ENCODE assay signal across 11 cellular contexts in genomic region chr4:185211641-185212040, GRCh38. TPM values are rescaled to one million over a fixed set of nuclear protein-coding genes. Genes with fewer than 3 reads are reported as not detected.
A peak's percentile ranks its signal among the peaks of the same experiment; 100 is the strongest.
DNase-seq lines count a peak whose midpoint lies in the region; ATAC-seq, FAIRE-seq and TF ChIP-seq lines count a peak whose summit lies in the region.
"Had no signal": no experiment of that assay in that cellular context is flagged by ENCODE, and none has a peak within 500 bp of the region (broad histone marks: within the 10 kb centered on the region; RNA-seq: fewer than 3 reads in every experiment).

No MANE protein-coding gene starts in this region.

- intact Hi-C loops in HepG2 (cut with micrococcal nuclease; ENCODE audit: unreplicated experiment): no loop called here
- intact Hi-C loops in right lobe of liver (cut with DNase I): no loop called here
- intact Hi-C loops in upper lobe of right lung (cut with DNase I): no loop called here
- intact Hi-C loops in colonic mucosa (cut with DNase I): no loop called here

- POLR2A ChIA-PET in HepG2 (lab: Yijun Ruan, JAX): interaction anchor here (0.7 kb wide), 1 partner anchor 11 kb away, joined by 5 read pairs; no protein-coding TSS in a partner anchor

- TF ChIP-seq POLR2A in HepG2 (IDR thresholded peaks at IDR 0.05; ENCODE audit: insufficient read depth in 1 of 2, low read depth in 2 of 2, low read length in 2 of 2) (no peak), right lobe of liver (IDR thresholded peaks at IDR 0.05) (no peak)

- WGBS in HepG2 (ENCODE audit: low lambda C conversion rate): 3% methylated on average over 2 of the region's 2 CpGs
- WGBS in right lobe of liver (ENCODE audit: insufficient coverage, low coverage, low lambda C conversion rate, missing lambda C conversion rate): 56% methylated on average over 2 of the region's 2 CpGs

- H3K9me3 ChIP-seq in HepG2 (ENCODE audit: low read length) (no peaks in the 10 kb centered on the region), right lobe of liver (no peaks in the 10 kb centered on the region), upper lobe of right lung (no peaks in the 10 kb centered on the region), colonic mucosa (no peaks in the 10 kb centered on the region)

- H3K79me2 ChIP-seq in HepG2 (ENCODE audit: insufficient read depth, low read length): peaks cover 60% of the 10 kb centered on the region

- H2AFZ ChIP-seq in HepG2 (ENCODE audit: low read length): no peak overlapping the region

- no TSS peak for BruUV-seq in HepG2 (replicated peaks; lab: Mats Ljungman, UMichigan)

- H3K27me3 ChIP-seq in HepG2 (ENCODE audit: control insufficient read depth in 1 of 2, insufficient read depth in 2 of 2, low read length in 2 of 2) (no peaks in the 10 kb centered on the region; a peak in 1 of 5 replicates), right lobe of liver (no peaks in the 10 kb centered on the region), kidney epithelial cell (ENCODE audit: control insufficient read depth, insufficient read depth, low read length) (no peaks in the 10 kb centered on the region), upper lobe of right lung (no peaks in the 10 kb centered on the region), colonic mucosa (no peaks in the 10 kb centered on the region)

- TF ChIP-seq CTCF in HepG2 (CRISPR knock-in tag; IDR thresholded peaks at IDR 0.05) (no peak), right lobe of liver (IDR thresholded peaks at IDR 0.05) (no peak), kidney epithelial cell (IDR thresholded peaks at IDR 0.05; ENCODE audit: insufficient read depth, low read length, poor library complexity, severe bottlenecking) (no peak), upper lobe of right lung (IDR thresholded peaks at IDR 0.05) (no peak), colonic mucosa (IDR thresholded peaks at IDR 0.05) (no peak), foreskin fibroblast (IDR thresholded peaks at IDR 0.05; ENCODE audit: low read depth, low read length) (no peak)

- peaks cover 30% of the 10 kb centered on the region for H3K4me1 Mint-ChIP-seq in activated naive CD8-positive, alpha-beta T cell (ENCODE audit: low read depth)

- peak overlapping the region; percentile 81 for H3K4me2 ChIP-seq in HepG2 (ENCODE audit: low read depth, low read length)

- in situ Hi-C loops in HepG2 (cut with HindIII; ENCODE audit: extremely low pct_ligation_motif_present, low pct_unique_long_range_greater_than_20kb): no loop called here

- peak; percentile 26 for DNase-seq in HepG2 (ENCODE audit: low spot score)
- no peak for DNase-seq in right lobe of liver
- no peak for DNase-seq in kidney epithelial cell (ENCODE audit: low read depth)
- DNase-seq in upper lobe of right lung: no peak
- DNase-seq in colonic mucosa: no peak
- no peak for DNase-seq in foreskin fibroblast
- no peak for DNase-seq in superior temporal gyrus (ENCODE audit: extremely low spot score)
- DNase-seq: DMS 273 treated with DMSO at 0.1 percent for 48 hours, NCI-H1930, posterior cingulate gyrus had no signal

- H4K20me1 ChIP-seq in HepG2 (ENCODE audit: insufficient read depth, low read length): peaks cover 17% of the 10 kb centered on the region; the same call in 1 of the 2 replicates

- TF ChIP-seq RAD21 in HepG2 (CRISPR knock-in tag; IDR thresholded peaks at IDR 0.05): no peak

- H3K4me1 ChIP-seq in HepG2 (ENCODE audit: insufficient read depth, low read length) (peaks cover 56% of the 10 kb centered on the region), right lobe of liver (peaks cover 0 to 19% (median 3%) of the 10 kb centered on the region in 4 donors), upper lobe of right lung (peaks cover 18% of the 10 kb centered on the region), colonic mucosa (no peaks in the 10 kb centered on the region)

- H3K4me3 ChIP-seq in HepG2 (replicated peaks in 1 of 3; ENCODE audit: insufficient read depth in 1 of 3, low read depth in 2 of 3, low read length in 3 of 3) (peak overlapping the region; percentile 96 to 99 (median 99); a peak in 5 of 6 replicates), right lobe of liver (no peak overlapping the region), kidney epithelial cell (ENCODE audit: low read depth, low read length) (peak overlapping the region; percentile 99), upper lobe of right lung (peak overlapping the region; percentile 67), colonic mucosa (no peak overlapping the region), foreskin fibroblast (ENCODE audit: low read depth in 1 of 2, low read length in 2 of 2) (no peak overlapping the region)

- no peak for FAIRE-seq in HepG2 (lab: Jason Lieb, UNC)

- no peaks in the 10 kb centered on the region for H3K9me3 Mint-ChIP-seq in activated naive CD8-positive, alpha-beta T cell (ENCODE audit: low read depth)

- H3K36me3 Mint-ChIP-seq in activated naive CD8-positive, alpha-beta T cell: no peaks in the 10 kb centered on the region

- H3K36me3 ChIP-seq in HepG2 (replicated peaks in 1 of 2; ENCODE audit: control insufficient read depth in 1 of 2, insufficient read depth in 2 of 2, low read length in 2 of 2) (no peaks in the 10 kb centered on the region), right lobe of liver (no peaks in the 10 kb centered on the region), kidney epithelial cell (ENCODE audit: control insufficient read depth, insufficient read depth, low read length) (no peaks in the 10 kb centered on the region), upper lobe of right lung (no peaks in the 10 kb centered on the region), colonic mucosa (no peaks in the 10 kb centered on the region)

- H3K4me3 Mint-ChIP-seq in activated naive CD8-positive, alpha-beta T cell: peak overlapping the region; percentile 91

- CTCF ChIA-PET in HepG2 (lab: Yijun Ruan, JAX; ENCODE audit: low intra/inter-chr PET ratio, low total read pairs): no interaction called here

- ATAC-seq in HepG2 (no peak), right lobe of liver (no peak), upper lobe of right lung (no peak)

- H3K27ac ChIP-seq in HepG2 (ENCODE audit: extremely low read length, insufficient read depth, low read length) (no peak overlapping the region), right lobe of liver (no peak overlapping the region), upper lobe of right lung (peak overlapping the region; percentile 81), colonic mucosa (no peak overlapping the region)

- no peaks in the 10 kb centered on the region for H3K27me3 Mint-ChIP-seq in activated naive CD8-positive, alpha-beta T cell

- TF ChIP-seq EP300 in HepG2 (IDR thresholded peaks at IDR 0.05; ENCODE audit: low read depth in 2 of 2, low read length in 2 of 2): no peak
- no peak for TF ChIP-seq EP300 in HepG2 (CRISPR knock-in tag; IDR thresholded peaks at IDR 0.05; ENCODE audit: borderline replicate concordance)

- no peak overlapping the region for H3K27ac Mint-ChIP-seq in activated naive CD8-positive, alpha-beta T cell

- H3K9ac ChIP-seq in HepG2 (ENCODE audit: insufficient read depth, low read depth, low read length) (peak overlapping the region; percentile 87; the same call in 1 of the 2 replicates), colonic mucosa (ENCODE audit: low read depth in 2 of 2, low read length in 2 of 2) (no peak overlapping the region)

RNA-seq across cellular contexts. Expression of gene SNX25, which starts 2.2 kb away (rescaled TPM):
- total RNA-seq in HepG2 (2016; rRNA removed; fragmentation: Illumina TruSeq; extraction: Trizol) (19.7 and 23.4 TPM in 2 replicates), right lobe of liver (10 to 100 TPM in 4 of 6 experiments, 1 to 10 TPM in 2; 8.0 to 13.0 (median 10.5) TPM), kidney epithelial cell (15.5 and 15.7 TPM in 2 replicates), upper lobe of right lung (98.5 TPM), colonic mucosa (10 to 100 TPM; 13.3 to 30.6 TPM)
- total RNA-seq in HepG2 (2016; cell fraction: cytosol; rRNA removed; fragmentation: Illumina TruSeq; extraction: Trizol; ENCODE audit: low read depth): 116 and 134 TPM in 2 replicates
- total RNA-seq in HepG2 (2016; cell fraction: insoluble cytoplasmic fraction; rRNA removed; fragmentation: Illumina TruSeq; extraction: Trizol): 18.7 and 25.1 TPM in 2 replicates
- 50.6 and 53.0 TPM in 2 replicates for total RNA-seq in HepG2 (2016; cell fraction: membrane; rRNA removed; fragmentation: Illumina TruSeq; extraction: Trizol)
- total RNA-seq in HepG2 (2016; cell fraction: nucleus; rRNA removed; fragmentation: Illumina TruSeq; extraction: Trizol): 24.7 and 25.8 TPM in 2 replicates
- 21.2 and 23.5 TPM in 2 replicates for polyA plus RNA-seq in HepG2 (2011; rRNA removed)
- polyA plus RNA-seq in HepG2 (2011; cell fraction: cytosol; rRNA removed): 6.4 and 11.9 TPM in 2 replicates
- 11.8 and 16.0 TPM in 2 replicates for polyA plus RNA-seq in HepG2 (2011; cell fraction: nucleus; rRNA removed)
- 23.5 and 24.1 TPM in 2 replicates for polyA plus RNA-seq in HepG2 (2012)
- polyA plus RNA-seq in HepG2 (2016; cell fraction: cytosol; fragmentation: Illumina TruSeq; extraction: Trizol; ENCODE audit: low read depth): 5.2 and 5.6 TPM in 2 replicates
- 15.3 and 15.6 TPM in 2 replicates for polyA plus RNA-seq in HepG2 (2016; cell fraction: insoluble cytoplasmic fraction; fragmentation: Illumina TruSeq; extraction: Trizol; ENCODE audit: low read depth)
- polyA plus RNA-seq in HepG2 (2016; cell fraction: membrane; fragmentation: Illumina TruSeq; extraction: Trizol; ENCODE audit: low read depth): 11.4 and 12.9 TPM in 2 replicates
- 22.3 and 22.4 TPM in 2 replicates for polyA plus RNA-seq in HepG2 (2016; cell fraction: nucleus; fragmentation: Illumina TruSeq; extraction: Trizol; ENCODE audit: insufficient read depth, low read depth)
- polyA minus RNA-seq in HepG2 (2011; rRNA and poly(A)+ RNA removed; ENCODE audit: low replicate concordance): 32.3 and 43.0 TPM in 2 replicates
- 21.2 and 26.6 TPM in 2 replicates for polyA minus RNA-seq in HepG2 (2011; cell fraction: cytosol; rRNA and poly(A)+ RNA removed)
- polyA minus RNA-seq in HepG2 (2011; cell fraction: nucleus; rRNA and poly(A)+ RNA removed): 47.5 and 59.8 TPM in 2 replicates

RNA-seq across cellular contexts. Expression of gene CFAP97, which starts 7.8 kb away (rescaled TPM):
- total RNA-seq in HepG2 (2016; rRNA removed; fragmentation: Illumina TruSeq; extraction: Trizol) (44.4 and 67.9 TPM in 2 replicates), right lobe of liver (10 to 100 TPM; 11.7 to 25.6 (median 20.5) TPM), kidney epithelial cell (31.2 and 32.5 TPM in 2 replicates), upper lobe of right lung (38.2 TPM), colonic mucosa (10 to 100 TPM; 12.2 to 22.4 TPM)
- 10.4 and 12.7 TPM in 2 replicates for total RNA-seq in HepG2 (2016; cell fraction: cytosol; rRNA removed; fragmentation: Illumina TruSeq; extraction: Trizol; ENCODE audit: low read depth)
- 44.5 and 66.3 TPM in 2 replicates for total RNA-seq in HepG2 (2016; cell fraction: insoluble cytoplasmic fraction; rRNA removed; fragmentation: Illumina TruSeq; extraction: Trizol)
- total RNA-seq in HepG2 (2016; cell fraction: membrane; rRNA removed; fragmentation: Illumina TruSeq; extraction: Trizol): 34.3 and 42.9 TPM in 2 replicates
- 29.7 and 33.6 TPM in 2 replicates for total RNA-seq in HepG2 (2016; cell fraction: nucleus; rRNA removed; fragmentation: Illumina TruSeq; extraction: Trizol)
- 22.6 and 32.1 TPM in 2 replicates for polyA plus RNA-seq in HepG2 (2011; rRNA removed)
- polyA plus RNA-seq in HepG2 (2011; cell fraction: cytosol; rRNA removed): 11.1 and 19.6 TPM in 2 replicates
- 8.6 and 13.8 TPM in 2 replicates for polyA plus RNA-seq in HepG2 (2011; cell fraction: nucleus; rRNA removed)
- 26.2 and 40.6 TPM in 2 replicates for polyA plus RNA-seq in HepG2 (2012)
- polyA plus RNA-seq in HepG2 (2016; cell fraction: cytosol; fragmentation: Illumina TruSeq; extraction: Trizol; ENCODE audit: low read depth): 3.5 and 4.6 TPM in 2 replicates
- polyA plus RNA-seq in HepG2 (2016; cell fraction: insoluble cytoplasmic fraction; fragmentation: Illumina TruSeq; extraction: Trizol; ENCODE audit: low read depth): 49.3 and 51.9 TPM in 2 replicates
- 14.3 and 17.2 TPM in 2 replicates for polyA plus RNA-seq in HepG2 (2016; cell fraction: membrane; fragmentation: Illumina TruSeq; extraction: Trizol; ENCODE audit: low read depth)
- polyA plus RNA-seq in HepG2 (2016; cell fraction: nucleus; fragmentation: Illumina TruSeq; extraction: Trizol; ENCODE audit: insufficient read depth, low read depth): 25.5 and 26.7 TPM in 2 replicates
- 9.1 and 15.6 TPM in 2 replicates for polyA minus RNA-seq in HepG2 (2011; rRNA and poly(A)+ RNA removed; ENCODE audit: low replicate concordance)
- 25.9 and 35.6 TPM in 2 replicates for polyA minus RNA-seq in HepG2 (2011; cell fraction: cytosol; rRNA and poly(A)+ RNA removed)
- polyA minus RNA-seq in HepG2 (2011; cell fraction: nucleus; rRNA and poly(A)+ RNA removed): 51.6 and 68.6 TPM in 2 replicates

Comparison
In these comparisons a context has a peak if more than half of its experiments do, and no peak if none do; other contexts are left out.
1. H3K4me3 ChIP-seq: peak in HepG2 (3 of 3), kidney epithelial cell (single experiment) and upper lobe of right lung (single experiment); none in right lobe of liver (0 of 3), colonic mucosa (single experiment) and foreskin fibroblast (0 of 2).